In the genomic region with DNA sequence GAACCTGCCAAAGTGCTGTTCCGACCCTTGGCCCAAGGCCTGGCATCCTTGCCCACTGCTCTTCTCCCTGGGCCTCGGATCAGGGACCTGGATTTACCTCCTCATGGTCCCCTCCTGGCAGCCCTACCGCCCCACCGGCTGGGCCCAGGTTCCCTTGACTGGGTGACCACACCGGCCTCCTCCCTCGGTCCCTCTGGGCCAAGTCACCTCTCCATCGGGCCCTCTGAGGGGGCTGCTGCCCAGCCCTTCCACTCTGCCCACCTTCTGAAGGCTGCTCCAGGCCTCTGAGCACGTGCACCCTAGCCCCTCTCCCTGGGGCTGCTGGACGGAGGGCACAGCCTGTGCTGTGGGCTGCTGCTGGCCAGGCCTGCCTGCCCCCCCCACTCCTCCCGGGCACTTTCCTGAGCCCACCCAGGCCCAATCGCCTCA, we compare ENCODE assay signal across 9 cellular contexts. TPM values are rescaled to one million over a fixed set of nuclear protein-coding genes. Genes with fewer than 3 reads are reported as not detected.
DNase-seq lines count a peak whose midpoint lies in the region; ATAC-seq and TF ChIP-seq lines count a peak whose summit lies in the region.
"Had no signal": no experiment of that assay in that cellular context is flagged by ENCODE, and none has a peak within 500 bp of the region (broad histone marks: within the 10 kb centered on the region; RNA-seq: fewer than 3 reads in every experiment).

No MANE protein-coding gene starts in this region.

- peak overlapping the region; percentile 81 for H3K4me3 ChIP-seq in HFF-Myc (replicated peaks; ENCODE audit: low read depth, low read length)

- H3K27ac Mint-ChIP-seq in activated T-helper 2 cell treated with anti-CD3 and anti-CD28 coated beads, Interferon-gamma antibody, Interleukin-2, Interleukin-4, amounts not matched to agents 10 μg/mL and 5 μg/mL and 100 μg/mL, durations not matched to agents 14 hours and 24 hours and 36 hours = peak overlapping the region; percentile 88
- H3K27ac Mint-ChIP-seq in immature natural killer cell = peak overlapping the region; percentile 76 to 95 (median 86)

- DNase-seq in HFF-Myc (ENCODE audit: extremely low read depth, low read depth) (no peak), immature natural killer cell (no peak), substantia nigra (lab: John Stamatoyannopoulos, UW) (no peak), medulla oblongata (ENCODE audit: extremely low spot score) (no peak)
- DNase-seq in activated T-helper 2 cell treated with anti-CD3 and anti-CD28 coated beads, Interferon-gamma antibody, Interleukin-2, Interleukin-4, amounts not matched to agents 10 μg/mL and 5 μg/mL and 100 μg/mL, durations not matched to agents 14 hours and 24 hours and 36 hours (ENCODE audit: low spot score) = no peak

- H3K36me3 Mint-ChIP-seq in activated T-helper 2 cell treated with anti-CD3 and anti-CD28 coated beads, Interferon-gamma antibody, Interleukin-2, Interleukin-4, amounts not matched to agents 10 μg/mL and 5 μg/mL and 100 μg/mL, durations not matched to agents 14 hours and 24 hours and 36 hours (ENCODE audit: low read depth) = no peaks in the 10 kb centered on the region
- H3K36me3 Mint-ChIP-seq in immature natural killer cell = peaks cover 3 to 5% (median 4%) of the 10 kb centered on the region in 3 donors

- ATAC-seq in HG03039 (IDR thresholded peaks at IDR 0.05; ENCODE audit: unreplicated experiment) = no peak
- no peak for ATAC-seq in HG02798 (IDR thresholded peaks at IDR 0.05; ENCODE audit: poor library complexity, unreplicated experiment)
- ATAC-seq in HG02938 (IDR thresholded peaks at IDR 0.05; ENCODE audit: unreplicated experiment) = no peak

- no peaks in the 10 kb centered on the region for H3K4me1 Mint-ChIP-seq in activated T-helper 2 cell treated with anti-CD3 and anti-CD28 coated beads, Interferon-gamma antibody, Interleukin-2, Interleukin-4, amounts not matched to agents 10 μg/mL and 5 μg/mL and 100 μg/mL, durations not matched to agents 14 hours and 24 hours and 36 hours (ENCODE audit: low read depth)
- peaks cover 6% of the 10 kb centered on the region in 2 donors for H3K4me1 Mint-ChIP-seq in immature natural killer cell

- peak overlapping the region; percentile 71 for H3K27ac ChIP-seq in substantia nigra (ENCODE audit: low read depth, low read length, poor library complexity, severe bottlenecking)

- intact Hi-C loops in activated T-helper 2 cell treated with anti-CD3 and anti-CD28 coated beads, Interferon-gamma antibody, Interleukin-2, Interleukin-4, amounts not matched to agents 10 μg/mL and 5 μg/mL and 100 μg/mL, durations not matched to agents 14 hours and 24 hours and 36 hours (cut with micrococcal nuclease) = loop anchor here (10.0 kb wide), 2 partner anchors 97 to 227 kb away; a partner anchor contains a TSS

- peak overlapping the region; percentile 85 for H3K4me3 Mint-ChIP-seq in activated T-helper 2 cell treated with anti-CD3 and anti-CD28 coated beads, Interferon-gamma antibody, Interleukin-2, Interleukin-4, amounts not matched to agents 10 μg/mL and 5 μg/mL and 100 μg/mL, durations not matched to agents 14 hours and 24 hours and 36 hours (ENCODE audit: low read depth)
- peak overlapping the region; percentile 81 to 89 (median 85) for H3K4me3 Mint-ChIP-seq in immature natural killer cell

- TF ChIP-seq CTCF in HFF-Myc (IDR thresholded peaks at IDR 0.05; ENCODE audit: low read depth, low read length, missing control alignments) = no peak

- peaks cover 17% of the 10 kb centered on the region for H3K9me3 Mint-ChIP-seq in activated T-helper 2 cell treated with anti-CD3 and anti-CD28 coated beads, Interferon-gamma antibody, Interleukin-2, Interleukin-4, amounts not matched to agents 10 μg/mL and 5 μg/mL and 100 μg/mL, durations not matched to agents 14 hours and 24 hours and 36 hours
- peaks cover 4 to 8% (median 5%) of the 10 kb centered on the region in 6 donors for H3K9me3 Mint-ChIP-seq in immature natural killer cell

- H3K27me3 Mint-ChIP-seq in activated T-helper 2 cell treated with anti-CD3 and anti-CD28 coated beads, Interferon-gamma antibody, Interleukin-2, Interleukin-4, amounts not matched to agents 10 μg/mL and 5 μg/mL and 100 μg/mL, durations not matched to agents 14 hours and 24 hours and 36 hours (ENCODE audit: low read depth) = no peaks in the 10 kb centered on the region
- H3K27me3 Mint-ChIP-seq in immature natural killer cell (ENCODE audit: low read depth in 3 of 3) = peaks cover 3 to 6% (median 4%) of the 10 kb centered on the region in 3 donors

RNA-seq across cellular contexts. Expression of a gene that starts 9.3 kb away (rescaled TPM):
- total RNA-seq in activated T-helper 2 cell treated with anti-CD3 and anti-CD28 coated beads, Interferon-gamma antibody, Interleukin-2, Interleukin-4, amounts not matched to agents 10 μg/mL and 5 μg/mL and 100 μg/mL, durations not matched to agents 14 hours and 24 hours and 36 hours = 0.73 and 1.2 TPM in 2 replicates
- polyA plus RNA-seq in immature natural killer cell = 1 to 10 TPM in 2 of 3 donors, under 1 TPM in 1; 0.93 to 5.1 (median 2.3) TPM
- total RNA-seq: SK-MEL-5 had no signal

RNA-seq across cellular contexts. Expression of a gene that starts 55.6 kb away (rescaled TPM):
- total RNA-seq in activated T-helper 2 cell treated with anti-CD3 and anti-CD28 coated beads, Interferon-gamma antibody, Interleukin-2, Interleukin-4, amounts not matched to agents 10 μg/mL and 5 μg/mL and 100 μg/mL, durations not matched to agents 14 hours and 24 hours and 36 hours = 26.5 and 28.4 TPM in 2 replicates
- polyA plus RNA-seq in immature natural killer cell = 10 to 100 TPM; 10.0 to 17.1 (median 13.6) TPM
